ENCODE assay signal across 15 cellular contexts in genomic region chr2:119059287-119059686, GRCh38.
DNase-seq lines count a peak whose midpoint lies in the region; ATAC-seq and TF ChIP-seq lines count a peak whose summit lies in the region.
"Had no signal": no experiment of that assay in that cellular context is flagged by ENCODE, and none has a peak within 500 bp of the region (broad histone marks: within the 10 kb centered on the region; RNA-seq: fewer than 3 reads in every experiment).

No MANE protein-coding gene starts in this region.

- H3K27me3 ChIP-seq in foreskin keratinocyte, result peaks cover 2% of the 10 kb centered on the region

- H3K27me3 Mint-ChIP-seq in type B pancreatic cell, result peaks cover 32% of the 10 kb centered on the region
- H3K27me3 Mint-ChIP-seq: CD4-positive, alpha-beta memory T cell had no signal

- no peak overlapping the region for H3K27ac Mint-ChIP-seq in type B pancreatic cell
- H3K27ac Mint-ChIP-seq: GM23338 had no signal

- H3K4me1 Mint-ChIP-seq in type B pancreatic cell (ENCODE audit: unreplicated experiment), result no peaks in the 10 kb centered on the region
- H3K4me1 Mint-ChIP-seq: CD4-positive, alpha-beta memory T cell; GM23338 had no signal

- no peak for TF ChIP-seq CTCF in GM10248 (IDR thresholded peaks at IDR 0.05; ENCODE audit: control extremely low read depth, extremely low read depth, low read depth, missing control alignments)
- no peak for TF ChIP-seq CTCF in foreskin keratinocyte (conservative IDR thresholded peaks at IDR 0.05)
- no peak for TF ChIP-seq CTCF in type B pancreatic cell (conservative IDR thresholded peaks at IDR 0.05)

- ATAC-seq in foreskin keratinocyte (peak; percentile 15), HG03095 (IDR thresholded peaks at IDR 0.05; ENCODE audit: unreplicated experiment) (no peak)
- ATAC-seq: GM23338, HCT116 had no signal

- H3K36me3 Mint-ChIP-seq in type B pancreatic cell, result peaks cover 3% of the 10 kb centered on the region
- H3K36me3 Mint-ChIP-seq: CD4-positive, alpha-beta memory T cell had no signal

- H3K27ac ChIP-seq in foreskin keratinocyte, result no peak overlapping the region

- DNase-seq in GM03348 (ENCODE audit: low spot score), result peak; percentile 2
- peak; percentile 1 for DNase-seq in GM10248 (ENCODE audit: extremely low spot score)
- no peak for DNase-seq in foreskin keratinocyte
- DNase-seq in type B pancreatic cell (ENCODE audit: extremely low spot score, unreplicated experiment), result peak; percentile 54
- no peak for DNase-seq in OCI-M1 (lab: John Stamatoyannopoulos, UW)
- DNase-seq: C1 segment of cervical spinal cord; Calu3; CD4-positive, alpha-beta memory T cell; COR-L47; DMS153; DND-41; H9 had no signal

- H3K4me1 ChIP-seq in foreskin keratinocyte, result no peaks in the 10 kb centered on the region

- CTCF ChIA-PET in GM10248 (lab: Yijun Ruan, JAX), result no interaction called here

- POLR2A ChIA-PET in GM10248 (lab: Yijun Ruan, JAX), result no interaction called here

- no peak overlapping the region for H3K4me3 Mint-ChIP-seq in type B pancreatic cell
- H3K4me3 Mint-ChIP-seq: GM23338, H9 had no signal

- H3K9me3 Mint-ChIP-seq in type B pancreatic cell, result no peaks in the 10 kb centered on the region

Comparison
In these comparisons a context has a peak if more than half of its experiments do, and no peak if none do; other contexts are left out.
1. DNase-seq: peak in GM03348 (single experiment), GM10248 (single experiment) and type B pancreatic cell (single experiment); none in foreskin keratinocyte (0 of 2) and OCI-M1 (single experiment).